In genomic region chr19:13790354-13790753, GRCh38 we compare ENCODE assay signal across 12 cellular contexts. TPM values are rescaled to one million over a fixed set of nuclear protein-coding genes. Genes with fewer than 3 reads are reported as not detected.
DNase-seq lines count a peak whose midpoint lies in the region; ATAC-seq and TF ChIP-seq lines count a peak whose summit lies in the region.
"Had no signal": no experiment of that assay in that cellular context is flagged by ENCODE, and none has a peak within 500 bp of the region (broad histone marks: within the 10 kb centered on the region; RNA-seq: fewer than 3 reads in every experiment).

No MANE protein-coding gene starts in this region.

- H3K4me3 Mint-ChIP-seq in activated CD8-positive, alpha-beta T cell treated with anti-CD3 and anti-CD28 coated beads, Interleukin-2, amount 10 ng/mL, durations not matched to agents 7 days and 5 days, result no peak overlapping the region

- no peak for TF ChIP-seq CTCF in NB4 (IDR thresholded peaks at IDR 0.05; ENCODE audit: low read depth, low read length)
- TF ChIP-seq CTCF in neutrophil (IDR thresholded peaks at IDR 0.05), result no peak
- no peak for TF ChIP-seq CTCF in adrenal gland (IDR thresholded peaks at IDR 0.05)
- TF ChIP-seq CTCF in psoas muscle (IDR thresholded peaks at IDR 0.05), result no peak

- H3K27ac Mint-ChIP-seq in activated CD8-positive, alpha-beta T cell treated with anti-CD3 and anti-CD28 coated beads, Interleukin-2, amount 10 ng/mL, durations not matched to agents 7 days and 5 days, result peak overlapping the region; percentile 83

- no peaks in the 10 kb centered on the region for H3K27me3 Mint-ChIP-seq in activated CD8-positive, alpha-beta T cell treated with anti-CD3 and anti-CD28 coated beads, Interleukin-2, amount 10 ng/mL, durations not matched to agents 7 days and 5 days (ENCODE audit: low read depth)

- peaks cover 48% of the 10 kb centered on the region for H3K4me1 Mint-ChIP-seq in activated CD8-positive, alpha-beta T cell treated with anti-CD3 and anti-CD28 coated beads, Interleukin-2, amount 10 ng/mL, durations not matched to agents 7 days and 5 days (ENCODE audit: low read depth)

- H3K27me3 ChIP-seq in neutrophil (no peaks in the 10 kb centered on the region), adrenal gland (no peaks in the 10 kb centered on the region), psoas muscle (ENCODE audit: insufficient read depth in 3 of 3, low read length in 2 of 3) (peaks cover 0 to 2% (median 0%) of the 10 kb centered on the region in 3 donors)
- H3K27me3 ChIP-seq: hepatocyte, sigmoid colon had no signal

- H3K36me3 ChIP-seq in neutrophil, result no peaks in the 10 kb centered on the region
- no peaks in the 10 kb centered on the region for H3K36me3 ChIP-seq in adrenal gland (replicated peaks in 1 of 2)
- H3K36me3 ChIP-seq in psoas muscle (ENCODE audit: insufficient read depth in 1 of 2, low read depth in 1 of 2), result no peaks in the 10 kb centered on the region
- H3K36me3 ChIP-seq: sigmoid colon had no signal

- CTCF ChIA-PET in activated CD8-positive, alpha-beta T cell treated with anti-CD3 and anti-CD28 coated beads, Interleukin-2, amount 10 ng/mL, durations not matched to agents 7 days and 5 days (lab: Charles Lee), result interaction anchor here (0.6 to 5.4 kb wide), 2 partner anchors 72 to 628 kb away, joined by 3 to 70 read pairs; no protein-coding TSS in a partner anchor

- intact Hi-C loops in adrenal gland (cut with DNase I), result no loop called here
- intact Hi-C loops in head of caudate nucleus (cut with DNase I), result no loop called here
- intact Hi-C loops in psoas muscle (cut with DNase I), result no loop called here

- H3K4me3 ChIP-seq in NB4 (ENCODE audit: low read depth, low read length) (no peak overlapping the region), neutrophil (ENCODE audit: low read depth in 1 of 2, low read length in 1 of 2) (no peak overlapping the region), adrenal gland (no peak overlapping the region), psoas muscle (no peak overlapping the region)
- H3K4me3 ChIP-seq: hepatocyte, sigmoid colon had no signal

- ATAC-seq in activated CD8-positive, alpha-beta T cell treated with anti-CD3 and anti-CD28 coated beads, Interleukin-2, amount 10 ng/mL, durations not matched to agents 7 days and 5 days, result no peak
- no peak for ATAC-seq in psoas muscle

- no peaks in the 10 kb centered on the region for H3K36me3 Mint-ChIP-seq in activated CD8-positive, alpha-beta T cell treated with anti-CD3 and anti-CD28 coated beads, Interleukin-2, amount 10 ng/mL, durations not matched to agents 7 days and 5 days (ENCODE audit: low read depth)

- H3K9me3 Mint-ChIP-seq in activated CD8-positive, alpha-beta T cell treated with anti-CD3 and anti-CD28 coated beads, Interleukin-2, amount 10 ng/mL, durations not matched to agents 7 days and 5 days (ENCODE audit: insufficient read depth), result no peaks in the 10 kb centered on the region

- WGBS in adrenal gland, 4 donors, result 71 to 85% (median 76%) methylated on average over 8 of the region's 8 CpGs
- 79 to 84% (median 83%) methylated on average over 8 of the region's 8 CpGs for whole genome bisulfite sequencing in psoas muscle, 3 donors

- POLR2A ChIA-PET in activated CD8-positive, alpha-beta T cell treated with anti-CD3 and anti-CD28 coated beads, Interleukin-2, amount 10 ng/mL, durations not matched to agents 7 days and 5 days (lab: Charles Lee), result interaction anchor here (4.2 kb wide), 1 partner anchor 57 kb away, joined by 28 read pairs; no protein-coding TSS in a partner anchor

- H3K27ac ChIP-seq in neutrophil (peak overlapping the region; percentile 67), adrenal gland (no peak overlapping the region), psoas muscle (no peak overlapping the region)
- H3K27ac ChIP-seq: 22Rv1, hepatocyte had no signal

- DNase-seq in DMS53 (lab: John Stamatoyannopoulos, UW) (peak; percentile 21), DMS53 treated with DMSO at 0.1 percent for 48 hours (lab: John Stamatoyannopoulos, UW; ENCODE audit: unreplicated experiment) (no peak), NB4 (ENCODE audit: low read depth) (peak; percentile 90), adrenal gland (no peak), head of caudate nucleus (no peak), psoas muscle (no peak)
- DNase-seq in activated CD8-positive, alpha-beta T cell treated with anti-CD3 and anti-CD28 coated beads, Interleukin-2, amount 10 ng/mL, durations not matched to agents 7 days and 5 days, result peak; percentile 31
- DNase-seq: NCI-H2081 treated with DMSO at 0.1 percent for 48 hours, sigmoid colon had no signal

- no peaks in the 10 kb centered on the region for H3K9me3 ChIP-seq in neutrophil
- no peaks in the 10 kb centered on the region for H3K9me3 ChIP-seq in adrenal gland (replicated peaks in 1 of 3)
- no peaks in the 10 kb centered on the region for H3K9me3 ChIP-seq in psoas muscle
- H3K9me3 ChIP-seq: sigmoid colon had no signal

- peaks cover 40 to 44% of the 10 kb centered on the region in 2 experiments for H3K4me1 ChIP-seq in neutrophil (ENCODE audit: control insufficient read depth in 1 of 2, insufficient read depth in 1 of 2, low read depth in 1 of 2, low read length in 1 of 2)
- peaks cover 9 to 18% of the 10 kb centered on the region in 2 donors for H3K4me1 ChIP-seq in adrenal gland (replicated peaks in 1 of 2)
- peaks cover 17% of the 10 kb centered on the region for H3K4me1 ChIP-seq in psoas muscle

- TF ChIP-seq POLR2A in NB4 (IDR thresholded peaks at IDR 0.05; ENCODE audit: extremely low read depth, insufficient read length), result no peak
- TF ChIP-seq POLR2A in adrenal gland (IDR thresholded peaks at IDR 0.05), result no peak

RNA-seq across cellular contexts. Expression of gene ZSWIM4, which starts 4.9 kb away (rescaled TPM):
- total RNA-seq in activated CD8-positive, alpha-beta T cell treated with anti-CD3 and anti-CD28 coated beads, Interleukin-2, amount 10 ng/mL, durations not matched to agents 7 days and 5 days, result 1 to 10 TPM; 8.4 to 9.5 TPM
- 10 to 100 TPM in 4 of 8 donors, 1 to 10 TPM in 4; 5.8 to 15.4 (median 10.2) TPM for total RNA-seq in adrenal gland
- polyA plus RNA-seq in adrenal gland, result 1 to 10 TPM; 1.7 to 6.4 (median 3.2) TPM
- 1 to 10 TPM; 3.3 to 7.8 (median 4.4) TPM for total RNA-seq in psoas muscle
- polyA plus RNA-seq in psoas muscle, result 1 to 10 TPM in 2 of 3 donors, under 1 TPM in 1; 0.77 to 3.9 (median 1.6) TPM

RNA-seq across cellular contexts. Expression of gene C19orf53, which starts 16.1 kb away (rescaled TPM):
- total RNA-seq in activated CD8-positive, alpha-beta T cell treated with anti-CD3 and anti-CD28 coated beads, Interleukin-2, amount 10 ng/mL, durations not matched to agents 7 days and 5 days, result 100 to 1,000 TPM; 112 to 114 TPM
- total RNA-seq in adrenal gland, result 100 to 1,000 TPM in 7 of 8 donors, 10 to 100 TPM in 1; 95.8 to 224 (median 137) TPM
- 100 to 1,000 TPM; 134 to 459 (median 340) TPM for polyA plus RNA-seq in adrenal gland
- total RNA-seq in psoas muscle, result 100 to 1,000 TPM in 2 of 4 donors, 10 to 100 TPM in 2; 88.9 to 109 (median 95.5) TPM
- 100 to 1,000 TPM; 147 to 196 (median 195) TPM for polyA plus RNA-seq in psoas muscle

RNA-seq across cellular contexts. Expression of gene MRI1, which starts 26.0 kb away (rescaled TPM):
- 10 to 100 TPM; 47.8 to 50.6 TPM for total RNA-seq in activated CD8-positive, alpha-beta T cell treated with anti-CD3 and anti-CD28 coated beads, Interleukin-2, amount 10 ng/mL, durations not matched to agents 7 days and 5 days
- total RNA-seq in adrenal gland (10 to 100 TPM; 16.8 to 69.6 (median 44.9) TPM), psoas muscle (10 to 100 TPM in 2 of 4 donors, 1 to 10 TPM in 2; 6.4 to 11.0 (median 9.3) TPM)
- polyA plus RNA-seq in adrenal gland (10 to 100 TPM; 11.9 to 34.6 (median 20.5) TPM), psoas muscle (10 to 100 TPM in 1 of 3 donors, 1 to 10 TPM in 2; 9.4 to 11.2 (median 9.6) TPM)

Comparison
In these comparisons a context has a peak if more than half of its experiments do, and no peak if none do; other contexts are left out.
1. DNase-seq: peak in DMS53 (single experiment), NB4 (single experiment) and activated CD8-positive, alpha-beta T cell treated with anti-CD3 and anti-CD28 coated beads, Interleukin-2, amount 10 ng/mL, durations not matched to agents 7 days and 5 days (single experiment); none in DMS53 treated with DMSO at 0.1 percent for 48 hours (single experiment), adrenal gland (0 of 7), head of caudate nucleus (0 of 42) and psoas muscle (0 of 2).